ENCODE assay signal across 9 cellular contexts in the genomic region with DNA sequence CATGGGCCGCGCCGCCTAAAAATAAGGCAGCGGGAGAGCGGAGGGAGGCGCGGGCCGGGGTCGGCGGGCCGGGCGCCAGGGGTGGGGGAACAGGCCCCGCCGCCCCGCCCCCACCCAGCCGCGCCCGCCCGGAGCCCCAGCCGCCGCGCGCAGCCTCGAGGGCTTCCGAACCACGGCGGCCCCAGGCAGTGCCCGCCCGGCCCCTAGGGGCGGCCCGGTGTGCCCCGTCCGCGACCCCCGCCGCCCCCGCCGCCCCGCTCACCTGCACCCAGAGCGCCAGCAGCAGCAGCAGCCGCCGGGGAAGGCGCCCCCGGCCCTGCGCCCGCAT. TPM values are rescaled to one million over a fixed set of nuclear protein-coding genes. Genes with fewer than 3 reads are reported as not detected.
A peak's percentile ranks its signal among the peaks of the same experiment; 100 is the strongest.
DNase-seq lines count a peak whose midpoint lies in the region; FAIRE-seq and TF ChIP-seq lines count a peak whose summit lies in the region.
"Had no signal": no experiment of that assay in that cellular context is flagged by ENCODE, and none has a peak within 500 bp of the region (broad histone marks: within the 10 kb centered on the region; RNA-seq: fewer than 3 reads in every experiment).

No MANE protein-coding gene starts in this region.

- no peak for FAIRE-seq in endothelial cell of umbilical vein (lab: Jason Lieb, UNC)

- H3K27ac ChIP-seq in OCI-LY7 (ENCODE audit: low read depth, low read length, poor library complexity, severe bottlenecking) = no peak overlapping the region
- H3K27ac ChIP-seq in endothelial cell of umbilical vein (ENCODE audit: insufficient read depth, low read depth, low read length) = no peak overlapping the region
- no peak overlapping the region for H3K27ac ChIP-seq in parathyroid adenoma
- H3K27ac ChIP-seq in osteoblast (ENCODE audit: low read depth, low read length) = no peak overlapping the region

- no peaks in the 10 kb centered on the region for H3K27me3 ChIP-seq in endothelial cell of umbilical vein (ENCODE audit: control insufficient read depth in 2 of 2, insufficient read depth in 2 of 2, low read length in 2 of 2)
- no peaks in the 10 kb centered on the region for H3K27me3 ChIP-seq in parathyroid adenoma (ENCODE audit: control insufficient read depth, insufficient read depth, low read length)
- peaks cover 21% of the 10 kb centered on the region for H3K27me3 ChIP-seq in osteoblast (ENCODE audit: insufficient read depth, low read length)

- H2AFZ ChIP-seq in OCI-LY7 (ENCODE audit: low read length) (no peak overlapping the region), endothelial cell of umbilical vein (ENCODE audit: low read depth, low read length) (no peak overlapping the region), parathyroid adenoma (no peak overlapping the region), osteoblast (ENCODE audit: low read length) (no peak overlapping the region)

- intact Hi-C loops in OCI-LY7 (cut with micrococcal nuclease; ENCODE audit: unreplicated experiment) (no loop called here), endothelial cell of umbilical vein (cut with micrococcal nuclease) (loop anchor here (5.0 to 10.0 kb wide), 2 partner anchors 77 to 196 kb away; partner anchors contain the start of gene BTBD6)

- peak overlapping the region; percentile 41 for H3K9ac ChIP-seq in endothelial cell of umbilical vein (replicated peaks; ENCODE audit: extremely low read depth, insufficient read depth, low read length)
- no peak overlapping the region for H3K9ac ChIP-seq in parathyroid adenoma

- H4K20me1 ChIP-seq in OCI-LY7 (ENCODE audit: insufficient read depth, low read length) (no peaks in the 10 kb centered on the region; the same call in 1 of the 2 replicates), endothelial cell of umbilical vein (replicated peaks; ENCODE audit: control insufficient read depth, extremely low read depth, insufficient read depth, low read length) (no peaks in the 10 kb centered on the region), osteoblast (ENCODE audit: insufficient read depth, low read length) (no peaks in the 10 kb centered on the region)

- H3K4me3 ChIP-seq in OCI-LY7 (ENCODE audit: low read depth, low read length, poor library complexity, severe bottlenecking) (peak overlapping the region; percentile 46), endothelial cell of umbilical vein (replicated peaks in 1 of 3; ENCODE audit: insufficient read depth in 1 of 3, low read depth in 1 of 3, low read length in 3 of 3) (peak overlapping the region in 2 of 3 experiments; percentile 60 to 71), parathyroid adenoma (ENCODE audit: low read depth, low read length) (no peak overlapping the region), osteoblast (ENCODE audit: insufficient read depth, low read length) (no peak overlapping the region)

- peak; percentile 76 for DNase-seq in COLO668 (lab: John Stamatoyannopoulos, UW; ENCODE audit: unreplicated experiment)
- no peak for DNase-seq in OCI-LY7 (ENCODE audit: low spot score)
- DNase-seq in endothelial cell of umbilical vein (ENCODE audit: low read depth, low spot score) = no peak
- no peak for DNase-seq in osteoblast (ENCODE audit: insufficient read length, low spot score, missing footprints)
- DNase-seq in UCSD-AML1 (lab: John Stamatoyannopoulos, UW; ENCODE audit: unreplicated experiment) = no peak
- no peak for DNase-seq in iPS-NIHi7 (ENCODE audit: extremely low spot score)
- no peak for DNase-seq in T1000 (lab: John Stamatoyannopoulos, UW)

- H3K9me1 ChIP-seq in endothelial cell of umbilical vein (replicated peaks; ENCODE audit: control insufficient read depth, extremely low read depth, insufficient read depth, low read length) = no peaks in the 10 kb centered on the region

- H3K79me2 ChIP-seq in OCI-LY7 (ENCODE audit: insufficient read depth, low read depth, low read length) (no peaks in the 10 kb centered on the region), endothelial cell of umbilical vein (ENCODE audit: control insufficient read depth, insufficient read depth, low read length) (peaks cover 47% of the 10 kb centered on the region), parathyroid adenoma (no peaks in the 10 kb centered on the region), osteoblast (ENCODE audit: insufficient read depth, low read length) (no peaks in the 10 kb centered on the region)

- CTCF ChIA-PET in OCI-LY7 (lab: Charles Lee; ENCODE audit: unreplicated experiment) = no interaction called here
- CTCF ChIA-PET in endothelial cell of umbilical vein (lab: Charles Lee) = interaction anchor here (0.7 to 6.4 kb wide), 14 partner anchors 8 to 183 kb away, joined by 3 to 94 read pairs (median 6); partner anchors contain the start of genes BTBD6, NUDT14 and PACS2

- H3K9me3 ChIP-seq in OCI-LY7 (ENCODE audit: low read length) (no peaks in the 10 kb centered on the region), endothelial cell of umbilical vein (replicated peaks; ENCODE audit: control insufficient read depth, insufficient read depth, low read length) (no peaks in the 10 kb centered on the region), parathyroid adenoma (ENCODE audit: control insufficient read depth, low read length) (no peaks in the 10 kb centered on the region), osteoblast (ENCODE audit: low read depth, low read length) (no peaks in the 10 kb centered on the region)

- H3K9me2 ChIP-seq in OCI-LY7 (ENCODE audit: insufficient read depth, low read length) = no peaks in the 10 kb centered on the region

- dilution Hi-C loops in endothelial cell of umbilical vein (cut with MboI; ENCODE audit: extremely low pct_ligation_motif_present, low sequenced_read_pairs) = no loop called here

- no peak for TF ChIP-seq CTCF in OCI-LY7 (conservative IDR thresholded peaks at IDR 0.05; ENCODE audit: low read length)
- TF ChIP-seq CTCF in endothelial cell of umbilical vein (IDR thresholded peaks at IDR 0.05; ENCODE audit: extremely low read depth in 1 of 2, insufficient read depth in 1 of 2, low read depth in 1 of 2, low read length in 2 of 2) = no peak
- TF ChIP-seq CTCF in parathyroid adenoma (IDR thresholded peaks at IDR 0.05) = no peak
- no peak for TF ChIP-seq CTCF in osteoblast (IDR thresholded peaks at IDR 0.05; ENCODE audit: extremely low read depth, low read depth, low read length)

- peaks cover 38% of the 10 kb centered on the region for H3K4me1 ChIP-seq in OCI-LY7 (ENCODE audit: insufficient read depth, low read length, poor library complexity, severe bottlenecking)
- H3K4me1 ChIP-seq in endothelial cell of umbilical vein (ENCODE audit: control insufficient read depth, extremely low read depth, insufficient read depth, low read length) = peaks cover 35% of the 10 kb centered on the region
- peaks cover 29% of the 10 kb centered on the region for H3K4me1 ChIP-seq in parathyroid adenoma
- H3K4me1 ChIP-seq in osteoblast (ENCODE audit: insufficient read depth, low read length) = no peaks in the 10 kb centered on the region

- no peak for TF ChIP-seq POLR2A in endothelial cell of umbilical vein (IDR thresholded peaks at IDR 0.05; ENCODE audit: low read depth, low read length)

- POLR2A ChIA-PET in OCI-LY7 (lab: Charles Lee) (no interaction called here), endothelial cell of umbilical vein (lab: Charles Lee) (interaction anchor here (0.9 kb wide), 1 partner anchor 31 kb away, joined by 3 read pairs; no protein-coding TSS in a partner anchor)

- H3K36me3 ChIP-seq in OCI-LY7 (ENCODE audit: insufficient read depth, low read length) (no peaks in the 10 kb centered on the region), endothelial cell of umbilical vein (ENCODE audit: control insufficient read depth in 2 of 2, extremely low read depth in 1 of 2, insufficient read depth in 2 of 2, low read length in 2 of 2) (peaks cover 0 to 3% of the 10 kb centered on the region in 2 experiments), parathyroid adenoma (ENCODE audit: control insufficient read depth, insufficient read depth, low read length) (no peaks in the 10 kb centered on the region), osteoblast (ENCODE audit: insufficient read depth, low read length) (no peaks in the 10 kb centered on the region)

- BruUV-seq in OCI-LY7 (replicated peaks; lab: Mats Ljungman, UMichigan) (no TSS peak), endothelial cell of umbilical vein (replicated peaks; lab: Mats Ljungman, UMichigan) (no TSS peak)

- H3K4me2 ChIP-seq in OCI-LY7 (ENCODE audit: low read length) (peak overlapping the region; percentile 76), endothelial cell of umbilical vein (ENCODE audit: insufficient read depth, low read length) (peak overlapping the region; percentile 31), parathyroid adenoma (ENCODE audit: low read length) (peak overlapping the region; percentile 73), osteoblast (ENCODE audit: insufficient read depth, low read length) (no peak overlapping the region)

TF ChIP-seq in endothelial cell of umbilical vein, 7 proteins besides CTCF, POLR2A, EP300 and RAD21 (continues in another document):
- no peak for TF ChIP-seq EZH2 (IDR thresholded peaks at IDR 0.05; ENCODE audit: borderline replicate concordance, low read depth, low read length, severe bottlenecking)
- TF ChIP-seq GATA2 (IDR thresholded peaks at IDR 0.05; ENCODE audit: insufficient read depth, insufficient read length, low read depth, low read length) = no peak
- TF ChIP-seq MYC (IDR thresholded peaks at IDR 0.05; ENCODE audit: low read depth, low read length) = no peak
- TF ChIP-seq JUN (IDR thresholded peaks at IDR 0.05; ENCODE audit: borderline replicate concordance, insufficient read depth, insufficient read length, low read depth) = no peak

RNA-seq across cellular contexts. Expression of gene JAG2, which starts 0.5 kb away (rescaled TPM):
- 4.0 and 5.0 TPM in 2 replicates for total RNA-seq in OCI-LY7 (2014; rRNA removed; shearing (Covaris generic))
- total RNA-seq in OCI-LY7 (2022) = 6.0 and 6.5 TPM in 2 replicates
- total RNA-seq in endothelial cell of umbilical vein = 128 and 139 TPM in 2 replicates
- polyA plus RNA-seq in endothelial cell of umbilical vein = 80.7 and 105 TPM in 2 replicates
- 54.3 and 62.1 TPM in 2 replicates for polyA plus RNA-seq in endothelial cell of umbilical vein (2011; cell fraction: cytosol; rRNA removed)
- 295 and 312 TPM in 2 replicates for polyA plus RNA-seq in endothelial cell of umbilical vein (2011; cell fraction: nucleus; rRNA removed)
- polyA plus RNA-seq in endothelial cell of umbilical vein (2012) = 59.6 and 61.1 TPM in 2 replicates
- 95.3 and 129 TPM in 2 replicates for polyA minus RNA-seq in endothelial cell of umbilical vein
- 8.7 TPM for polyA minus RNA-seq in endothelial cell of umbilical vein (2011; cell fraction: cytosol; rRNA and poly(A)+ RNA removed)
- polyA minus RNA-seq in endothelial cell of umbilical vein (2011; cell fraction: nucleus; rRNA and poly(A)+ RNA removed) = 62.0 and 95.6 TPM in 2 replicates
- total RNA-seq in osteoblast = 1.8 and 3.3 TPM in 2 replicates
- polyA plus RNA-seq: IgD-negative memory B cell had no signal

RNA-seq across cellular contexts. Expression of gene NUDT14, which starts 13.1 kb away (rescaled TPM):
- 19.5 and 32.1 TPM in 2 replicates for total RNA-seq in OCI-LY7 (2014; rRNA removed; shearing (Covaris generic))
- 37.0 and 37.5 TPM in 2 replicates for total RNA-seq in OCI-LY7 (2022)
- 97.7 and 104 TPM in 2 replicates for total RNA-seq in endothelial cell of umbilical vein
- polyA plus RNA-seq in endothelial cell of umbilical vein = 103 and 129 TPM in 2 replicates
- 45.7 and 71.1 TPM in 2 replicates for polyA plus RNA-seq in endothelial cell of umbilical vein (2011; cell fraction: cytosol; rRNA removed)
- polyA plus RNA-seq in endothelial cell of umbilical vein (2011; cell fraction: nucleus; rRNA removed) = 62.8 and 71.6 TPM in 2 replicates
- polyA plus RNA-seq in endothelial cell of umbilical vein (2012) = 34.7 and 54.2 TPM in 2 replicates
- 21.2 and 26.4 TPM in 2 replicates for polyA minus RNA-seq in endothelial cell of umbilical vein
- polyA minus RNA-seq in endothelial cell of umbilical vein (2011; cell fraction: cytosol; rRNA and poly(A)+ RNA removed) = 9.2 TPM
- polyA minus RNA-seq in endothelial cell of umbilical vein (2011; cell fraction: nucleus; rRNA and poly(A)+ RNA removed) = 15.2 and 25.5 TPM in 2 replicates
- total RNA-seq in osteoblast = 13.6 and 15.9 TPM in 2 replicates

Comparison
In these comparisons a context has a peak if more than half of its experiments do, and no peak if none do; other contexts are left out.
1. H3K4me3 ChIP-seq: peak in OCI-LY7 (single experiment) and endothelial cell of umbilical vein (2 of 3); none in parathyroid adenoma (single experiment) and osteoblast (single experiment).
2. RNA of gene JAG2, which starts 0.5 kb away (total RNA-seq): 128 to 139 TPM in endothelial cell of umbilical vein; 4.0 to 6.5 TPM in OCI-LY7 and 1.8 to 3.3 TPM in osteoblast; every median in the first group is over 10 times any median in the second.